16 cellular contexts compared by ENCODE assay signal in the genomic region with DNA sequence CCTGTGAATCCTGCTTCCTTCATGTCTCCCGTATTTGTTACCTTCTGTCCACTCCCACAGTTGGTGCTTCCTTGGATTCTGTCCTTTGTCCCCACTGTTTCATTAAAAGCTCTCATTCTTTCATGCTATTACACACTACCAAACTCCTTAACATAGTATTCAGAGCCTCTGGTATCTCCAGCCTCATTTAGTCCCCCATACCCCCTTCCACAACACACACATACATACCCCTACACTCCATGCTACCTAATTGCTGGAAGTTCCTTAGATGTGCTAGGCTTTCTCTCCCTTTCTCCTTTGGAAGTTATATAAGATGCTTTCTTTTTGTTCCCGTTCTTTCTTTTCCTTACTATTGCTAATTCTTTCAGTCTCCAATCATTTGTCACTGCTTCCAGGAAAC. TPM values are rescaled to one million over a fixed set of nuclear protein-coding genes. Genes with fewer than 3 reads are reported as not detected.
A peak's percentile ranks its signal among the peaks of the same experiment; 100 is the strongest.
DNase-seq lines count a peak whose midpoint lies in the region; ATAC-seq, FAIRE-seq and TF ChIP-seq lines count a peak whose summit lies in the region.
"Had no signal": no experiment of that assay in that cellular context is flagged by ENCODE, and none has a peak within 500 bp of the region (broad histone marks: within the 10 kb centered on the region; RNA-seq: fewer than 3 reads in every experiment).

No MANE protein-coding gene starts in this region.

- H3K4me1 Mint-ChIP-seq in brain (peaks cover 47% of the 10 kb centered on the region), neural crest cell (peaks cover 12% of the 10 kb centered on the region)
- H3K4me1 Mint-ChIP-seq: B cell; CD4-positive, alpha-beta memory T cell had no signal

- TF ChIP-seq RAD21 in A549 (conservative IDR thresholded peaks at IDR 0.05 in 1 of 2, IDR thresholded peaks at IDR 0.05 in 1 of 2): no peak

- no peaks in the 10 kb centered on the region for H3K27me3 ChIP-seq in left ventricle myocardium inferior (ENCODE audit: low read depth)

- H3K36me3 ChIP-seq in HEK293 (ENCODE audit: control insufficient read depth in 2 of 2, insufficient read depth in 1 of 2, low read length in 2 of 2) (no peaks in the 10 kb centered on the region), left ventricle myocardium inferior (no peaks in the 10 kb centered on the region)

- FAIRE-seq in A549 (lab: Jason Lieb, UNC) (no peak), GM19239 (lab: Jason Lieb, UNC) (no peak)
- FAIRE-seq: GM12878 had no signal

- H3K9me3 ChIP-seq in A549 (no peaks in the 10 kb centered on the region), HEK293 (ENCODE audit: control insufficient read depth, insufficient read depth, low read depth, low read length) (no peaks in the 10 kb centered on the region), left ventricle myocardium inferior (replicated peaks) (no peaks in the 10 kb centered on the region)

- CTCF ChIA-PET in A549 (lab: Yijun Ruan, JAX): interaction anchor here (1.3 kb wide), 1 partner anchor 9 kb away, joined by 3 read pairs; no protein-coding TSS in a partner anchor
- CTCF ChIA-PET in HEK293 (lab: Yijun Ruan, JAX): interaction anchor here (0.5 to 1.1 kb wide), 2 partner anchors 35 to 1052 kb away, joined by 3 to 7 read pairs; no protein-coding TSS in a partner anchor

- peak overlapping the region in 1 of 5 experiments; percentile 40 for H3K4me3 Mint-ChIP-seq in brain
- H3K4me3 Mint-ChIP-seq in neural crest cell: no peak overlapping the region
- H3K4me3 Mint-ChIP-seq: B cell; CD4-positive, alpha-beta memory T cell had no signal

- no peak for TF ChIP-seq CTCF in A549 (IDR thresholded peaks at IDR 0.05)
- no peak for TF ChIP-seq CTCF in HEK293 (tag by site-specific recombination; IDR thresholded peaks at IDR 0.05)
- no peak for TF ChIP-seq CTCF in brain (conservative IDR thresholded peaks at IDR 0.05)
- no peak for TF ChIP-seq CTCF in neural crest cell (conservative IDR thresholded peaks at IDR 0.05)
- no peak for TF ChIP-seq CTCF in left ventricle myocardium inferior (IDR thresholded peaks at IDR 0.05; ENCODE audit: borderline replicate concordance)

- H3K9me3 Mint-ChIP-seq in brain: no peaks in the 10 kb centered on the region
- H3K9me3 Mint-ChIP-seq in neural crest cell: no peaks in the 10 kb centered on the region
- H3K9me3 Mint-ChIP-seq: CD4-positive, alpha-beta memory T cell had no signal

- peak overlapping the region; percentile 11 to 35; a peak in 3 of 6 replicates for H3K27ac ChIP-seq in A549
- no peak overlapping the region for H3K27ac ChIP-seq in HEK293 (ENCODE audit: extremely low read depth, low read depth, low read length)
- no peak overlapping the region for H3K27ac ChIP-seq in left ventricle myocardium inferior (replicated peaks)
- H3K27ac ChIP-seq: C4-2B had no signal

- H3K36me3 Mint-ChIP-seq in brain: peaks cover 7% of the 10 kb centered on the region
- no peaks in the 10 kb centered on the region for H3K36me3 Mint-ChIP-seq in neural crest cell (ENCODE audit: low read depth)
- H3K36me3 Mint-ChIP-seq: CD4-positive, alpha-beta memory T cell had no signal

- WGBS in A549 (ENCODE audit: missing lambda C conversion rate): 91% methylated on average over 2 of the region's 2 CpGs

- DNase-seq in A549 (ENCODE audit: low read depth in 1 of 2, low spot score in 1 of 2) (no peak), neural crest cell (ENCODE audit: low read depth, low spot score) (no peak), GM19239 (ENCODE audit: insufficient read length, low spot score) (no peak), left ventricle myocardium inferior (no peak), RKO (ENCODE audit: low spot score) (no peak)
- no peak for DNase-seq in activated CD4-positive, alpha-beta T cell treated with anti-CD3 and anti-CD28 coated beads for 4 hours
- DNase-seq: 8988T; ACHN; CD4-positive, alpha-beta memory T cell; DMS79 had no signal

- intact Hi-C loops in left ventricle myocardium inferior (cut with micrococcal nuclease): no loop called here

- no peak for TF ChIP-seq EP300 in A549 (IDR thresholded peaks at IDR 0.05)

- H3K27ac Mint-ChIP-seq in brain (peak overlapping the region in 3 of 5 experiments; percentile 24 to 52 (median 47)), neural crest cell (ENCODE audit: unreplicated experiment) (peak overlapping the region; percentile 7)
- H3K27ac Mint-ChIP-seq: B cell; CD4-positive, alpha-beta memory T cell had no signal

- TF ChIP-seq POLR2A in A549 (IDR thresholded peaks at IDR 0.05; ENCODE audit: low read length): no peak

- H3K4me3 ChIP-seq in A549 (no peak overlapping the region), HEK293 (ENCODE audit: low read depth, low read length) (no peak overlapping the region), left ventricle myocardium inferior (no peak overlapping the region)
- H3K4me3 ChIP-seq: GM12878 had no signal

- H3K27me3 Mint-ChIP-seq in brain: peaks cover 2% of the 10 kb centered on the region
- H3K27me3 Mint-ChIP-seq in neural crest cell (ENCODE audit: low read depth): no peaks in the 10 kb centered on the region

- H3K4me2 ChIP-seq in A549: no peak overlapping the region

- peak in 1 of 2 experiments; percentile 51; a peak in 3 of 6 replicates for ATAC-seq in A549
- ATAC-seq: GM12878, HCT116 had no signal

- H3K4me1 ChIP-seq in A549 (peaks cover 87% of the 10 kb centered on the region), HEK293 (ENCODE audit: control insufficient read depth, insufficient read depth, low read length) (no peaks in the 10 kb centered on the region), left ventricle myocardium inferior (peaks cover 28% of the 10 kb centered on the region)

- POLR2A ChIA-PET in A549 (lab: Yijun Ruan, JAX): no interaction called here
- POLR2A ChIA-PET in HEK293 (lab: Yijun Ruan, JAX): no interaction called here

TF ChIP-seq in A549, 52 proteins besides CTCF, POLR2A, EP300 and RAD21:
- TF ChIP-seq NR3C1 (IDR thresholded peaks at IDR 0.05) (no peak), ZFP36 (IDR thresholded peaks at IDR 0.05; ENCODE audit: borderline replicate concordance, partially characterized antibody) (no peak), HEYL (CRISPR knock-in tag; IDR thresholded peaks at IDR 0.05) (no peak), CBX2 (IDR thresholded peaks at IDR 0.05; ENCODE audit: borderline replicate concordance, low read depth) (no peak), CHD2 (IDR thresholded peaks at IDR 0.05; ENCODE audit: low read length, partially characterized antibody) (no peak)
- TF ChIP-seq, protein P1, sequence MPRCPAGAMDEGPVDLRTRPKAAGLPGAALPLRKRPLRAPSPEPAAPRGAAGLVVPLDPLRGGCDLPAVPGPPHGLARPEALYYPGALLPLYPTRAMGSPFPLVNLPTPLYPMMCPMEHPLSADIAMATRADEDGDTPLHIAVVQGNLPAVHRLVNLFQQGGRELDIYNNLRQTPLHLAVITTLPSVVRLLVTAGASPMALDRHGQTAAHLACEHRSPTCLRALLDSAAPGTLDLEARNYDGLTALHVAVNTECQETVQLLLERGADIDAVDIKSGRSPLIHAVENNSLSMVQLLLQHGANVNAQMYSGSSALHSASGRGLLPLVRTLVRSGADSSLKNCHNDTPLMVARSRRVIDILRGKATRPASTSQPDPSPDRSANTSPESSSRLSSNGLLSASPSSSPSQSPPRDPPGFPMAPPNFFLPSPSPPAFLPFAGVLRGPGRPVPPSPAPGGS (IDR thresholded peaks at IDR 0.05): no peak

TF ChIP-seq in HEK293, 187 proteins besides CTCF, POLR2A, EP300 and RAD21:
- TF ChIP-seq, protein P2, sequence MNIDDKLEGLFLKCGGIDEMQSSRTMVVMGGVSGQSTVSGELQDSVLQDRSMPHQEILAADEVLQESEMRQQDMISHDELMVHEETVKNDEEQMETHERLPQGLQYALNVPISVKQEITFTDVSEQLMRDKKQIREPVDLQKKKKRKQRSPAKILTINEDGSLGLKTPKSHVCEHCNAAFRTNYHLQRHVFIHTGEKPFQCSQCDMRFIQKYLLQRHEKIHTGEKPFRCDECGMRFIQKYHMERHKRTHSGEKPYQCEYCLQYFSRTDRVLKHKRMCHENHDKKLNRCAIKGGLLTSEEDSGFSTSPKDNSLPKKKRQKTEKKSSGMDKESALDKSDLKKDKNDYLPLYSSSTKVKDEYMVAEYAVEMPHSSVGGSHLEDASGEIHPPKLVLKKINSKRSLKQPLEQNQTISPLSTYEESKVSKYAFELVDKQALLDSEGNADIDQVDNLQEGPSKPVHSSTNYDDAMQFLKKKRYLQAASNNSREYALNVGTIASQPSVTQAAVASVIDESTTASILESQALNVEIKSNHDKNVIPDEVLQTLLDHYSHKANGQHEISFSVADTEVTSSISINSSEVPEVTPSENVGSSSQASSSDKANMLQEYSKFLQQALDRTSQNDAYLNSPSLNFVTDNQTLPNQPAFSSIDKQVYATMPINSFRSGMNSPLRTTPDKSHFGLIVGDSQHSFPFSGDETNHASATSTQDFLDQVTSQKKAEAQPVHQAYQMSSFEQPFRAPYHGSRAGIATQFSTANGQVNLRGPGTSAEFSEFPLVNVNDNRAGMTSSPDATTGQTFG (tag by site-specific recombination; IDR thresholded peaks at IDR 0.05; ENCODE audit: borderline replicate concordance): no peak
- TF ChIP-seq ZNF585B (tag by site-specific recombination; IDR thresholded peaks at IDR 0.05): peak; percentile 71
- TF ChIP-seq, protein P3, sequence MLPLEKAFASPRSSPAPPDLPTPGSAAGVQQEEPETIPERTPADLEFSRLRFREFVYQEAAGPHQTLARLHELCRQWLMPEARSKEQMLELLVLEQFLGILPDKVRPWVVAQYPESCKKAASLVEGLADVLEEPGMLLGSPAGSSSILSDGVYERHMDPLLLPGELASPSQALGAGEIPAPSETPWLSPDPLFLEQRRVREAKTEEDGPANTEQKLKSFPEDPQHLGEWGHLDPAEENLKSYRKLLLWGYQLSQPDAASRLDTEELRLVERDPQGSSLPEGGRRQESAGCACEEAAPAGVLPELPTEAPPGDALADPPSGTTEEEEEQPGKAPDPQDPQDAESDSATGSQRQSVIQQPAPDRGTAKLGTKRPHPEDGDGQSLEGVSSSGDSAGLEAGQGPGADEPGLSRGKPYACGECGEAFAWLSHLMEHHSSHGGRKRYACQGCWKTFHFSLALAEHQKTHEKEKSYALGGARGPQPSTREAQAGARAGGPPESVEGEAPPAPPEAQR (tag by site-specific recombination; IDR thresholded peaks at IDR 0.05): no peak

RNA-seq across cellular contexts. Expression of a gene that starts 34.9 kb away (rescaled TPM):
- 32.5 and 45.2 TPM in 2 replicates for polyA plus RNA-seq in A549 (2011; rRNA removed)
- 8.0 and 10.2 TPM in 2 replicates for polyA plus RNA-seq in A549 (2012; cell fraction: cytosol; rRNA removed)
- 5.8 and 6.5 TPM in 2 replicates for polyA plus RNA-seq in A549 (2012; cell fraction: nucleus; rRNA removed)
- 32.4 to 35.1 TPM (median 32.9 TPM) in 3 replicates for polyA plus RNA-seq in A549 (2017; fragmentation: RNase III; extraction: RNeasy Plus Mini Kit Qiagen cat#74134 plus additional on column Dnase treatment)
- 19.3 and 20.7 TPM in 2 replicates for polyA minus RNA-seq in A549 (2011; rRNA and poly(A)+ RNA removed)
- polyA plus RNA-seq in brain (ENCODE audit: insufficient read depth, low read depth, low replicate concordance): 1.8 TPM
- total RNA-seq in neural crest cell: 14.6 and 14.8 TPM in 2 replicates
- 4.1 TPM for total RNA-seq in left ventricle myocardium inferior
- total RNA-seq: B cell; CD4-positive, alpha-beta memory T cell had no signal
- polyA plus RNA-seq: CD4-positive, alpha-beta memory T cell had no signal

Comparison
In these comparisons a context has a peak if more than half of its experiments do, and no peak if none do; other contexts are left out.
1. H3K27ac ChIP-seq: peak in A549 (2 of 2); none in HEK293 (single experiment) and left ventricle myocardium inferior (single experiment).